Comparison of ENCODE assay signal across 8 cellular contexts in genomic region chr2:85804583-85804982, GRCh38. TPM values are rescaled to one million over a fixed set of nuclear protein-coding genes. Genes with fewer than 3 reads are reported as not detected.
DNase-seq lines count a peak whose midpoint lies in the region; ATAC-seq, FAIRE-seq and TF ChIP-seq lines count a peak whose summit lies in the region.

No MANE protein-coding gene starts in this region.

- TF ChIP-seq CTCF in K562 (IDR thresholded peaks at IDR 0.05 in 2 of 3, conservative IDR thresholded peaks at IDR 0.05 in 1 of 3; ENCODE audit: insufficient read depth in 2 of 3, low read depth in 1 of 3, low read length in 3 of 3): peak; percentile 55 to 70 (median 67)

- H3K27me3 ChIP-seq in K562 (ENCODE audit: control insufficient read depth in 2 of 2, insufficient read depth in 2 of 2, low read length in 2 of 2) (peaks cover 3 to 8% of the 10 kb centered on the region in 2 experiments; a peak in 3 of 5 replicates), mesendoderm (ENCODE audit: insufficient read depth, low read length, poor library complexity) (no peaks in the 10 kb centered on the region), MG63 (no peaks in the 10 kb centered on the region)
- H3K27me3 ChIP-seq in effector memory CD4-positive, alpha-beta T cell (replicated peaks; ENCODE audit: control insufficient read depth, insufficient read depth, low read length, poor library complexity, severe bottlenecking): no peaks in the 10 kb centered on the region

- H3K9me1 ChIP-seq in K562 (ENCODE audit: control insufficient read depth, insufficient read depth, low read length): no peaks in the 10 kb centered on the region

- H4K8ac ChIP-seq in mesendoderm (ENCODE audit: low read depth, low read length): no peak overlapping the region

- no peak overlapping the region for H3K4ac ChIP-seq in mesendoderm (ENCODE audit: low read depth, low read length)

- WGBS in K562 (ENCODE audit: insufficient coverage, low coverage, missing lambda C conversion rate): 0% methylated on average over 1 of the region's 1 CpG
- WGBS in mesendoderm (ENCODE audit: extremely low coverage, insufficient coverage, low lambda C conversion rate): no CpG with 5 or more reads among the region's 1 CpG

- H3K18ac ChIP-seq in mesendoderm (ENCODE audit: low read length): no peak overlapping the region

- FAIRE-seq in K562 (lab: Jason Lieb, UNC): peak; percentile 82

- no peak for TF ChIP-seq EP300 in K562 (IDR thresholded peaks at IDR 0.05; ENCODE audit: low read length)

- no peak overlapping the region for H2BK5ac ChIP-seq in mesendoderm (ENCODE audit: low read length)

- DNase-seq in NOMO-1 (lab: John Stamatoyannopoulos, UW; ENCODE audit: unreplicated experiment in 2 of 2) (peak; percentile 21 to 32), NOMO-1 treated with dmso at 0.1 percent for 144 hours (lab: John Stamatoyannopoulos, UW; ENCODE audit: unreplicated experiment) (no peak), NCI-H1105 treated with DMSO at 0.1 percent for 48 hours (lab: John Stamatoyannopoulos, UW) (peak; percentile 38), K562 (ENCODE audit: extremely low read depth in 1 of 4, low spot score in 3 of 4) (peak; percentile 29 to 70 (median 66)), mesendoderm (peak; percentile 41), MG63 (no peak), HK-2 (ENCODE audit: unreplicated experiment) (no peak)
- no peak for DNase-seq in effector memory CD4-positive, alpha-beta T cell

- H3K4me1 ChIP-seq in K562 (replicated peaks in 1 of 2; ENCODE audit: control insufficient read depth in 2 of 2, insufficient read depth in 2 of 2, low read length in 2 of 2) (no peaks in the 10 kb centered on the region), mesendoderm (ENCODE audit: control insufficient read depth, low read depth, low read length) (no peaks in the 10 kb centered on the region)
- H3K4me1 ChIP-seq in effector memory CD4-positive, alpha-beta T cell (ENCODE audit: control insufficient read depth, insufficient read depth, low read length, poor library complexity, severe bottlenecking): no peaks in the 10 kb centered on the region

- peak; percentile 74 for ATAC-seq in K562

- peak in 1 of 2 experiments; percentile 43; a peak in 2 of 4 replicates for TF ChIP-seq RAD21 in K562 (CRISPR knock-in tag; conservative IDR thresholded peaks at IDR 0.05 in 1 of 2, IDR thresholded peaks at IDR 0.05 in 1 of 2)

- H2BK15ac ChIP-seq in mesendoderm (replicated peaks; ENCODE audit: low read depth): no peak overlapping the region

- POLR2A ChIA-PET in K562 (lab: Yijun Ruan, JAX): interaction anchor here (0.6 kb wide), 1 partner anchor 189 kb away, joined by 3 read pairs; no protein-coding TSS in a partner anchor

- peaks cover 4% of the 10 kb centered on the region; the same call in 1 of the 2 replicates for H4K20me1 ChIP-seq in K562 (replicated peaks; ENCODE audit: control insufficient read depth, insufficient read depth, low read length)

- H3K79me2 ChIP-seq in K562 (ENCODE audit: control insufficient read depth, insufficient read depth, low read length) (no peaks in the 10 kb centered on the region), mesendoderm (ENCODE audit: control insufficient read depth, insufficient read depth, low read length) (no peaks in the 10 kb centered on the region)

- CTCF ChIA-PET in K562 (lab: Yijun Ruan, JAX; ENCODE audit: low intra/inter-chr PET ratio): interaction anchor here (0.8 kb wide), 1 partner anchor 75 kb away, joined by 4 read pairs; no protein-coding TSS in a partner anchor

- H3K27ac ChIP-seq in K562 (ENCODE audit: extremely low read depth, low read depth, low read length): no peak overlapping the region
- H3K27ac ChIP-seq in mesendoderm (ENCODE audit: low read depth, low read length): no peak overlapping the region
- H3K27ac ChIP-seq in effector memory CD4-positive, alpha-beta T cell (ENCODE audit: insufficient read depth, low read length, poor library complexity, severe bottlenecking): no peak overlapping the region

- H3K36me3 ChIP-seq in K562 (ENCODE audit: control insufficient read depth, insufficient read depth, low read length) (no peaks in the 10 kb centered on the region), mesendoderm (ENCODE audit: control insufficient read depth, insufficient read depth, low read length) (no peaks in the 10 kb centered on the region), MG63 (no peaks in the 10 kb centered on the region; the same call in 1 of the 2 replicates)
- no peaks in the 10 kb centered on the region for H3K36me3 ChIP-seq in effector memory CD4-positive, alpha-beta T cell (ENCODE audit: control insufficient read depth, insufficient read depth, low read length)

- intact Hi-C loops in K562 (cut with micrococcal nuclease): loop anchor here (2.0 kb wide), 1 partner anchor 76 kb away; no protein-coding TSS in a partner anchor

- H3K56ac ChIP-seq in mesendoderm (ENCODE audit: low read length): no peak overlapping the region

- H3K4me2 ChIP-seq in K562 (ENCODE audit: insufficient read depth, low read length) (no peak overlapping the region), mesendoderm (ENCODE audit: low read length) (no peak overlapping the region)

- no peak overlapping the region for H3K9ac ChIP-seq in K562 (ENCODE audit: insufficient read depth in 1 of 2, low read depth in 2 of 2, low read length in 2 of 2)
- no peak overlapping the region for H3K9ac ChIP-seq in mesendoderm (ENCODE audit: low read length)

- H2AK5ac ChIP-seq in mesendoderm (ENCODE audit: low read length): no peak overlapping the region

- no peak overlapping the region for H3K23ac ChIP-seq in mesendoderm (ENCODE audit: low read length)

- H4K5ac ChIP-seq in mesendoderm (ENCODE audit: low read length): no peak overlapping the region

- no peak overlapping the region for H3K4me3 ChIP-seq in K562
- H3K4me3 ChIP-seq in mesendoderm (ENCODE audit: low read length): no peak overlapping the region
- no peak overlapping the region for H3K4me3 ChIP-seq in MG63
- H3K4me3 ChIP-seq in effector memory CD4-positive, alpha-beta T cell (ENCODE audit: insufficient read depth, low read depth, low read length, poor library complexity, severe bottlenecking): no peak overlapping the region

- no peak overlapping the region for H2AFZ ChIP-seq in K562 (ENCODE audit: low read depth, low read length)

- no peak for TF ChIP-seq POLR2A in K562 (conservative IDR thresholded peaks at IDR 0.05)

- H3K9me3 ChIP-seq in K562 (replicated peaks; ENCODE audit: control insufficient read depth, insufficient read depth, low read depth, low read length) (0 out of 2 replicates have a peak, but pooled peaks cover 2% of the 10 kb centered on the region), MG63 (peaks cover 6% of the 10 kb centered on the region; the same call in 1 of the 2 replicates)
- no peaks in the 10 kb centered on the region for H3K9me3 ChIP-seq in effector memory CD4-positive, alpha-beta T cell (ENCODE audit: control insufficient read depth, low read length)

- H2BK120ac ChIP-seq in mesendoderm (ENCODE audit: low read depth, low read length): no peak overlapping the region

- no TSS peak for BruUV-seq in K562 (replicated peaks; lab: Mats Ljungman, UMichigan)

- H3K79me1 ChIP-seq in mesendoderm (ENCODE audit: low read length): no peaks in the 10 kb centered on the region

- in situ Hi-C loops in K562 (cut with MboI): no loop called here

TF ChIP-seq in K562, 482 proteins besides CTCF, POLR2A, EP300 and RAD21 (continues in another document):
- no peak for TF ChIP-seq NFXL1 (CRISPR knock-in tag; IDR thresholded peaks at IDR 0.05)
- no peak for TF ChIP-seq CHAMP1 (IDR thresholded peaks at IDR 0.05)
- TF ChIP-seq SMC3 (conservative IDR thresholded peaks at IDR 0.05; ENCODE audit: insufficient read depth, low read depth, low read length): 0 out of 2 replicates have a peak, but pooled peaks have one; percentile 26
- no peak for TF ChIP-seq SMARCA4 (IDR thresholded peaks at IDR 0.05)

RNA-seq across cellular contexts. Expression of gene ATOH8, which starts 50.8 kb away (rescaled TPM):
- total RNA-seq in K562 (2011; cell fraction: chromatin; rRNA removed; ENCODE audit: low replicate concordance): not detected in 2 replicates
- total RNA-seq in K562 (2011; cell fraction: nucleolus; rRNA removed): not detected in 2 replicates
- total RNA-seq in K562 (2011; cell fraction: nucleoplasm; rRNA removed): not detected in 2 replicates
- total RNA-seq in K562 (2014; rRNA removed): not detected in 2 replicates
- total RNA-seq in K562 (2014; rRNA removed; fragmentation: Illumina TruSeq; extraction: Trizol): not detected in 2 replicates
- total RNA-seq in K562 (2015; rRNA removed; fragmentation: Illumina TruSeq; extraction: Trizol): not detected in 2 replicates
- not detected in 2 replicates for total RNA-seq in K562 (2021)
- polyA plus RNA-seq in K562 (2011; rRNA removed): not detected in 2 replicates
- polyA plus RNA-seq in K562 (2011; cell fraction: cytosol; rRNA removed): not detected in 2 replicates
- polyA plus RNA-seq in K562 (2011; cell fraction: nucleus; rRNA removed): not detected in 2 replicates
- not detected in 2 replicates for polyA plus RNA-seq in K562 (2012)
- not detected in 2 replicates for polyA plus RNA-seq in K562 (2014; fragmentation: Illumina TruSeq; extraction: Trizol)
- polyA plus RNA-seq in K562 (2014; fragmentation: Nextera tagmentation; extraction: Ambion mirVana): not detected
- not detected in 2 replicates for polyA plus RNA-seq in K562 (2014; rRNA removed)
- polyA minus RNA-seq in K562 (2011; rRNA and poly(A)+ RNA removed): not detected in 2 replicates
- not detected in 2 replicates for polyA minus RNA-seq in K562 (2011; cell fraction: cytosol; rRNA and poly(A)+ RNA removed)
- not detected in 2 replicates for polyA minus RNA-seq in K562 (2011; cell fraction: nucleus; rRNA and poly(A)+ RNA removed)
- 0.37 TPM for polyA plus RNA-seq in mesendoderm (2013, experiment 1 of 2)
- 0.39 TPM for polyA plus RNA-seq in mesendoderm (2013, experiment 2 of 2)
- total RNA-seq in MG63 (2014; rRNA removed; shearing (Covaris generic); ENCODE audit: low replicate concordance): 43.5 and 59.1 TPM in 2 replicates

Comparison
In these comparisons a context has a peak if more than half of its experiments do, and no peak if none do; other contexts are left out.
1. DNase-seq: peak in NOMO-1 (2 of 2), NCI-H1105 treated with DMSO at 0.1 percent for 48 hours (single experiment), K562 (4 of 4) and mesendoderm (single experiment); none in NOMO-1 treated with dmso at 0.1 percent for 144 hours (single experiment), MG63 (single experiment), HK-2 (single experiment) and effector memory CD4-positive, alpha-beta T cell (0 of 3).
2. RNA of gene ATOH8, which starts 50.8 kb away (total RNA-seq): 43.5 to 59.1 TPM in MG63; not detected in K562; every median in the first group is over 10 times any median in the second.